ENCODE assay signal across 8 cellular contexts in the genomic region with DNA sequence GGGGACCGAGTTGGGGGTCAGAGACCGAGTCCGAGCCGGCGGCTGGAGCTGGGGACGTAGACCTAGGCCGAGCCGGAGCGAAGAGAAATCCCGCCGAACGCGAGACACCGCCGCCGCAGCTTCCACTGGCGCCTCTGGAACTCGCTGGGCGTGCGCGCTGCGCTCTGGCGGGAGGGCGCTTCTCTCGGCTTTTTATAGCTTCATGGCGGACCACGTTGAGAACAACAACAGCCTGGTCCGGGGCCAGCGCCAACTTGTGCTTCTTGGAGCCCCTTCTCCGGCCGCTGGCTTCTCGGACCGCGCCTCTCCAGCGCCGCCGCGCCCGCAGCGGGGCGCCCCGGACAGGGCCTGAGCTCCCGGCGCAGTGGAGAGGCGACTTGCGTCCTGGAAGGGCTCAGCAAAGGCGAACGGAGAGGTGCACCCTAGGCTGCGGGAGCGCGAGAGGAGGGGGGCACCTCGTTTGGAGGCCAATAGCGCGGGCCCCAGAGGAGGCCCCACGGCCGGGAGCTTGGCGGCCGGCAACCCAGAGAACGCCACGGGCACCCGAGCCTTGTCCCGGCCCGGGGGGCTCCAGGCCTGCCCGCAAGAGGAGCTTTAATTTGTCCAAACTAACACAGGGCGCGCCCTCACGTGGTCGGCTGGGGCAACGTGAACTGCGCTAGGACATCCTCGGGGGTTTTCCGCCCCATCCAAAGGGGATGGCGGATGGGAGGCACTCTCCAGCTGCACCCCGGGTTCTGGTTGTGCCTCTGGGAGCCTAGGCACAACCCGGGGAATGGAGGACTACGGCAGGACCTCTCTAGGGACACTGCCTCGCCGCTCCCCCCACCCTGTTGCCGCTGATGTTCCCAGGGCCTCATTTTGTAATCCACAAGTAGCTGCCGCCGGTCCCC. TPM values are rescaled to one million over a fixed set of nuclear protein-coding genes. Genes with fewer than 3 reads are reported as not detected.
A peak's percentile ranks its signal among the peaks of the same experiment; 100 is the strongest.
DNase-seq lines count a peak whose midpoint lies in the region; ATAC-seq and TF ChIP-seq lines count a peak whose summit lies in the region.

No MANE protein-coding gene starts in this region.

- peaks cover 3 to 24% (median 15%) of the 10 kb centered on the region in 4 donors for H3K4me1 ChIP-seq in Peyer's patch

- peak overlapping the region; percentile 81 for H3K4me3 Mint-ChIP-seq in activated T-helper 1 cell treated with anti-CD3 and anti-CD28 coated beads, Interleukin-12 subunit alpha, Interleukin-12 subunit beta, Interleukin-2, Interleukin-4 antibody, amounts not matched to agents 30 ng/mL and 10 ng/mL and 1 ng/mL, durations not matched to agents 14 hours and 24 hours and 36 hours
- peak overlapping the region; percentile 78 to 97 (median 89) for H3K4me3 Mint-ChIP-seq in naive thymus-derived CD8-positive, alpha-beta T cell

- peak overlapping the region; percentile 80 for H3K27ac Mint-ChIP-seq in activated T-helper 1 cell treated with anti-CD3 and anti-CD28 coated beads, Interleukin-12 subunit alpha, Interleukin-12 subunit beta, Interleukin-2, Interleukin-4 antibody, amounts not matched to agents 30 ng/mL and 10 ng/mL and 1 ng/mL, durations not matched to agents 14 hours and 24 hours and 36 hours
- H3K27ac Mint-ChIP-seq in naive thymus-derived CD8-positive, alpha-beta T cell, result peak overlapping the region; percentile 66 to 96 (median 88)

- H3K27ac ChIP-seq in Peyer's patch, result peak overlapping the region; percentile 78 to 90 (median 88)

- no peaks in the 10 kb centered on the region for H3K36me3 ChIP-seq in Peyer's patch

- ATAC-seq in naive thymus-derived CD8-positive, alpha-beta T cell, result peak; percentile 54 to 59

- H3K9me3 ChIP-seq in Peyer's patch, result no peaks in the 10 kb centered on the region

- H3K27me3 Mint-ChIP-seq in activated T-helper 1 cell treated with anti-CD3 and anti-CD28 coated beads, Interleukin-12 subunit alpha, Interleukin-12 subunit beta, Interleukin-2, Interleukin-4 antibody, amounts not matched to agents 30 ng/mL and 10 ng/mL and 1 ng/mL, durations not matched to agents 14 hours and 24 hours and 36 hours (ENCODE audit: insufficient read depth), result no peaks in the 10 kb centered on the region
- H3K27me3 Mint-ChIP-seq in naive thymus-derived CD8-positive, alpha-beta T cell, result no peaks in the 10 kb centered on the region

- in situ Hi-C loops in GM18951 (cut with MboI; ENCODE audit: low sequenced_read_pairs, unreplicated experiment), result no loop called here

- TF ChIP-seq POLR2A in GM18951 (IDR thresholded peaks at IDR 0.05; ENCODE audit: extremely low read depth, insufficient read depth, insufficient read length), result peak; percentile 95
- peak; percentile 98 to 99 for TF ChIP-seq POLR2A in Peyer's patch (IDR thresholded peaks at IDR 0.05)

- TF ChIP-seq CTCF in AG09319 (IDR thresholded peaks at IDR 0.05; ENCODE audit: low read depth, low read length) (peak; percentile 65), Peyer's patch (IDR thresholded peaks at IDR 0.05) (peak; percentile 7 to 47 (median 28))

- H3K9me3 Mint-ChIP-seq in activated T-helper 1 cell treated with anti-CD3 and anti-CD28 coated beads, Interleukin-12 subunit alpha, Interleukin-12 subunit beta, Interleukin-2, Interleukin-4 antibody, amounts not matched to agents 30 ng/mL and 10 ng/mL and 1 ng/mL, durations not matched to agents 14 hours and 24 hours and 36 hours, result no peaks in the 10 kb centered on the region
- H3K9me3 Mint-ChIP-seq in naive thymus-derived CD8-positive, alpha-beta T cell, result no peaks in the 10 kb centered on the region

- H3K4me3 ChIP-seq in Peyer's patch, result peak overlapping the region; percentile 70 to 77 (median 74)

- H3K36me3 Mint-ChIP-seq in activated T-helper 1 cell treated with anti-CD3 and anti-CD28 coated beads, Interleukin-12 subunit alpha, Interleukin-12 subunit beta, Interleukin-2, Interleukin-4 antibody, amounts not matched to agents 30 ng/mL and 10 ng/mL and 1 ng/mL, durations not matched to agents 14 hours and 24 hours and 36 hours (ENCODE audit: low read depth), result peaks cover 2% of the 10 kb centered on the region
- H3K36me3 Mint-ChIP-seq in naive thymus-derived CD8-positive, alpha-beta T cell, result no peaks in the 10 kb centered on the region

- H3K4me1 Mint-ChIP-seq in activated T-helper 1 cell treated with anti-CD3 and anti-CD28 coated beads, Interleukin-12 subunit alpha, Interleukin-12 subunit beta, Interleukin-2, Interleukin-4 antibody, amounts not matched to agents 30 ng/mL and 10 ng/mL and 1 ng/mL, durations not matched to agents 14 hours and 24 hours and 36 hours (ENCODE audit: low read depth), result peaks cover 32% of the 10 kb centered on the region
- H3K4me1 Mint-ChIP-seq in naive thymus-derived CD8-positive, alpha-beta T cell, result peaks cover 21 to 32% (median 31%) of the 10 kb centered on the region in 4 donors

- no peak for DNase-seq in AG09319 (ENCODE audit: extremely low read depth, low read depth)
- DNase-seq in HuH-7 (ENCODE audit: low spot score), result peak; percentile 94
- DNase-seq in Peyer's patch, result peak; percentile 68 to 93 (median 91)
- peak; percentile 88 for DNase-seq in activated T-helper 1 cell treated with anti-CD3 and anti-CD28 coated beads, Interleukin-12 subunit alpha, Interleukin-12 subunit beta, Interleukin-2, Interleukin-4 antibody, amounts not matched to agents 30 ng/mL and 10 ng/mL and 1 ng/mL, durations not matched to agents 14 hours and 24 hours and 36 hours (ENCODE audit: low spot score)
- peak; percentile 79 for DNase-seq in fibroblast of gingiva (ENCODE audit: low read depth)
- peak; percentile 75 to 92 (median 88) for DNase-seq in naive thymus-derived CD8-positive, alpha-beta T cell
- peak; percentile 78 to 93 (median 88) for DNase-seq in stimulated activated naive CD4-positive, alpha-beta T cell (lab: John Stamatoyannopoulos, UW)

- H3K27me3 ChIP-seq in Peyer's patch, result no peaks in the 10 kb centered on the region

- POLR2A ChIA-PET in naive thymus-derived CD8-positive, alpha-beta T cell (lab: Charles Lee), result interaction anchor here (0.5 to 7.5 kb wide), 51 partner anchors 8 to 663 kb away, joined by 3 to 151 read pairs (median 5); partner anchors contain the start of genes ACAD9, CFAP92, CNBP and COPG1

- intact Hi-C loops in activated T-helper 1 cell treated with anti-CD3 and anti-CD28 coated beads, Interleukin-12 subunit alpha, Interleukin-12 subunit beta, Interleukin-2, Interleukin-4 antibody, amounts not matched to agents 30 ng/mL and 10 ng/mL and 1 ng/mL, durations not matched to agents 14 hours and 24 hours and 36 hours (cut with micrococcal nuclease), result loop anchor here (1.0 to 10.0 kb wide), 11 partner anchors 8 to 576 kb away; partner anchors contain the start of genes ACAD9, COPG1, EFCAB12 and HMCES

RNA-seq across cellular contexts. Expression of gene HMCES, which starts 37.7 kb away (rescaled TPM):
- 10 to 100 TPM; 22.2 to 29.7 (median 24.2) TPM for total RNA-seq in Peyer's patch
- total RNA-seq in activated T-helper 1 cell treated with anti-CD3 and anti-CD28 coated beads, Interleukin-12 subunit alpha, Interleukin-12 subunit beta, Interleukin-2, Interleukin-4 antibody, amounts not matched to agents 30 ng/mL and 10 ng/mL and 1 ng/mL, durations not matched to agents 14 hours and 24 hours and 36 hours, result 59.4 and 61.6 TPM in 2 replicates
- 10 to 100 TPM; 54.5 to 62.2 TPM for total RNA-seq in naive thymus-derived CD8-positive, alpha-beta T cell
- polyA plus RNA-seq in naive thymus-derived CD8-positive, alpha-beta T cell, result 100 to 1,000 TPM in 1 of 3 donors, 10 to 100 TPM in 2; 82.2 to 112 (median 83.9) TPM
